ENCODE assay signal across 9 cellular contexts in genomic region chr1:9302745-9303524, GRCh38. TPM values are rescaled to one million over a fixed set of nuclear protein-coding genes. Genes with fewer than 3 reads are reported as not detected.
DNase-seq lines count a peak whose midpoint lies in the region; ATAC-seq, FAIRE-seq and TF ChIP-seq lines count a peak whose summit lies in the region.
"Had no signal": no experiment of that assay in that cellular context is flagged by ENCODE, and none has a peak within 500 bp of the region (broad histone marks: within the 10 kb centered on the region; RNA-seq: fewer than 3 reads in every experiment).

No MANE protein-coding gene starts in this region.

- H4K20me1 ChIP-seq in fibroblast of lung (ENCODE audit: control insufficient read depth, extremely low read depth, insufficient read depth, low read length) = peaks cover 9% of the 10 kb centered on the region

- DNase-seq in DMS79 (lab: John Stamatoyannopoulos, UW) = peak; percentile 59
- peak; percentile 88 for DNase-seq in RCC 7860 (ENCODE audit: low spot score)
- DNase-seq in fibroblast of lung (ENCODE audit: low read depth in 2 of 2) = peak; percentile 88 to 98
- DNase-seq in psoas muscle = peak in 1 of 2 donors; percentile 62
- DNase-seq in HUDEP-2 (lab: John Stamatoyannopoulos, UW; ENCODE audit: unreplicated experiment in 76 of 76) = no peak
- DNase-seq in pons (ENCODE audit: low spot score) = no peak
- DNase-seq: NCI-H1048 had no signal

- no peaks in the 10 kb centered on the region for H3K27me3 ChIP-seq in fibroblast of lung (ENCODE audit: control insufficient read depth, insufficient read depth, low read length)
- H3K27me3 ChIP-seq in psoas muscle (ENCODE audit: insufficient read depth in 3 of 3, low read length in 2 of 3) = no peaks in the 10 kb centered on the region

- TF ChIP-seq CTCF in fibroblast of lung (conservative IDR thresholded peaks at IDR 0.05 in 1 of 2, IDR thresholded peaks at IDR 0.05 in 1 of 2; ENCODE audit: low read depth in 1 of 2, low read length in 2 of 2) (no peak), psoas muscle (IDR thresholded peaks at IDR 0.05) (no peak)

- peak overlapping the region; percentile 71 for H3K27ac ChIP-seq in fibroblast of lung (ENCODE audit: insufficient read depth, low read length)
- peak overlapping the region; percentile 53 for H3K27ac ChIP-seq in psoas muscle

- ATAC-seq in psoas muscle (peak; percentile 70 to 82 (median 77)), HG03095 (IDR thresholded peaks at IDR 0.05; ENCODE audit: unreplicated experiment) (no peak), HG02973 (IDR thresholded peaks at IDR 0.05; ENCODE audit: unreplicated experiment) (no peak)

- intact Hi-C loops in psoas muscle (cut with DNase I) = loop anchor here in 1 of 2 donors (5.0 kb wide), 1 partner anchor 64 kb away; no protein-coding TSS in a partner anchor

- WGBS in psoas muscle, 3 donors = 52 to 62% (median 56%) methylated on average over 9 of the region's 9 CpGs

- H2AFZ ChIP-seq in fibroblast of lung (ENCODE audit: low read length) = no peak overlapping the region

- H3K9me3 ChIP-seq in fibroblast of lung (ENCODE audit: control insufficient read depth, insufficient read depth, low read depth, low read length) (no peaks in the 10 kb centered on the region), psoas muscle (no peaks in the 10 kb centered on the region)

- peak overlapping the region; percentile 39 for H3K4me2 ChIP-seq in fibroblast of lung (ENCODE audit: extremely low read depth, insufficient read depth, low read length)

- peak; percentile 94 for FAIRE-seq in RCC 7860 (lab: Jason Lieb, UNC)

- H3K79me2 ChIP-seq in fibroblast of lung (ENCODE audit: control insufficient read depth, insufficient read depth, low read length) = peaks cover 89% of the 10 kb centered on the region

- peaks cover 9% of the 10 kb centered on the region for H3K36me3 ChIP-seq in fibroblast of lung (ENCODE audit: control insufficient read depth, insufficient read depth, low read length)
- peaks cover 0 to 8% of the 10 kb centered on the region in 2 donors for H3K36me3 ChIP-seq in psoas muscle (ENCODE audit: insufficient read depth in 1 of 2, low read depth in 1 of 2)

- H3K4me3 ChIP-seq in fibroblast of lung (replicated peaks in 1 of 4; ENCODE audit: control extremely low read depth in 1 of 4, insufficient read depth in 1 of 4, low read depth in 3 of 4, low read length in 4 of 4) (no peak overlapping the region), psoas muscle (no peak overlapping the region)

- H3K9ac ChIP-seq in fibroblast of lung (ENCODE audit: insufficient read depth, low read length) = no peak overlapping the region

- H3K4me1 ChIP-seq in fibroblast of lung (ENCODE audit: control insufficient read depth, extremely low read depth, insufficient read depth, low read length) (peaks cover 33% of the 10 kb centered on the region), psoas muscle (peaks cover 44% of the 10 kb centered on the region)

RNA-seq across cellular contexts. Expression of gene SPSB1, which starts 10.2 kb away (rescaled TPM):
- 20.0 and 20.6 TPM in 2 replicates for total RNA-seq in fibroblast of lung
- polyA plus RNA-seq in fibroblast of lung = 14.3 and 22.1 TPM in 2 replicates
- 16.8 and 23.7 TPM in 2 replicates for polyA plus RNA-seq in fibroblast of lung (2012)
- polyA minus RNA-seq in fibroblast of lung (ENCODE audit: low replicate concordance) = 22.8 and 24.7 TPM in 2 replicates
- total RNA-seq in psoas muscle = 10 to 100 TPM; 12.0 to 60.7 (median 42.1) TPM
- polyA plus RNA-seq in psoas muscle = 10 to 100 TPM; 22.9 to 46.2 (median 28.6) TPM

Comparison
In these comparisons a context has a peak if more than half of its experiments do, and no peak if none do; other contexts are left out.
1. DNase-seq: peak in DMS79 (single experiment), RCC 7860 (single experiment) and fibroblast of lung (2 of 2); none in HUDEP-2 (0 of 76) and pons (single experiment).
2. ATAC-seq: peak in psoas muscle (4 of 4); none in HG03095 (single experiment) and HG02973 (single experiment).